ENCODE assay signal across 8 cellular contexts in the genomic region with DNA sequence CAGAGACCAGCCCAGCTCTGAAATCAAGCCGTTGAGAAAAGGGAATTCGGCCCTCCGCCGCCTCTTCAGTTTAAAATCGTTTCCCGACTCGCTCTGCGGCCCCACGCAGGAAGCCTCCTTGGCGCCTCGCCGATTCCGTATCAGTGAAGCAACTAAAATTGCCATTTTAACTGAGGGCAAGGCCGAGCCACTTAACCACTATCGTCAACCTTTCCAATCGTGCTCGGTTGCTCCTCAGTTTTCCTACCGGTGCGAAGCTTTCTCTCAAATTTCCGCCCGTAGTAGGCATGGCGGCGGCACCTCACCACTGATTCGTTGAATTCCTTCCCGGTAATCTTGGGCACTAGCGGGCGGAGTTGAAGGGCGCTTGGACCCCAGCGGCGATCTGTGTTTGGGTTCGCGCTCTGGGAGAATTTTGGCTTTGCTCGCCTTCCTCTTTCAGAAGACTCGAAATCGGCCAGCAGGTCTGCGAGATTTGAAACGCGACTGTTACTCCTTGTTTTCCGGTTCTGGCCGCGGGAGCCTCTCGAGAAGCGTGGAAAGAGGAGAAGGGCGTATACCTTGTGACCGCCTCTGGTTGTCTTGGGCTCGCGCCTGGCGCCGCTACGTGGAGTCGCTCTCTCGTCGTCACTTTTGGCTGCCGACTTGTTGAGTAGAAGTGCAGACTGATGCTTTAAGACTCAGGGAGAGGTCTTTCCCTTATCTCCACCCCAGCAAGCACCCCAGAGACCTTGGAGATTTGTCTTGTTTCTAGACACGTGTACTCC.
A peak's percentile ranks its signal among the peaks of the same experiment; 100 is the strongest.
DNase-seq lines count a peak whose midpoint lies in the region; ATAC-seq and FAIRE-seq lines count a peak whose summit lies in the region.

A gene with protein sequence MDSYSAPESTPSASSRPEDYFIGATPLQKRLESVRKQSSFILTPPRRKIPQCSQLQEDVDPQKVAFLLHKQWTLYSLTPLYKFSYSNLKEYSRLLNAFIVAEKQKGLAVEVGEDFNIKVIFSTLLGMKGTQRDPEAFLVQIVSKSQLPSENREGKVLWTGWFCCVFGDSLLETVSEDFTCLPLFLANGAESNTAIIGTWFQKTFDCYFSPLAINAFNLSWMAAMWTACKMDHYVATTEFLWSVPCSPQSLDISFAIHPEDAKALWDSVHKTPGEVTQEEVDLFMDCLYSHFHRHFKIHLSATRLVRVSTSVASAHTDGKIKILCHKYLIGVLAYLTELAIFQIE (minus strand): TSS at position 569 of the 767 bp plus-strand sequence. CDS start 13,584 bp downstream, outside the sequence.
A gene with protein sequence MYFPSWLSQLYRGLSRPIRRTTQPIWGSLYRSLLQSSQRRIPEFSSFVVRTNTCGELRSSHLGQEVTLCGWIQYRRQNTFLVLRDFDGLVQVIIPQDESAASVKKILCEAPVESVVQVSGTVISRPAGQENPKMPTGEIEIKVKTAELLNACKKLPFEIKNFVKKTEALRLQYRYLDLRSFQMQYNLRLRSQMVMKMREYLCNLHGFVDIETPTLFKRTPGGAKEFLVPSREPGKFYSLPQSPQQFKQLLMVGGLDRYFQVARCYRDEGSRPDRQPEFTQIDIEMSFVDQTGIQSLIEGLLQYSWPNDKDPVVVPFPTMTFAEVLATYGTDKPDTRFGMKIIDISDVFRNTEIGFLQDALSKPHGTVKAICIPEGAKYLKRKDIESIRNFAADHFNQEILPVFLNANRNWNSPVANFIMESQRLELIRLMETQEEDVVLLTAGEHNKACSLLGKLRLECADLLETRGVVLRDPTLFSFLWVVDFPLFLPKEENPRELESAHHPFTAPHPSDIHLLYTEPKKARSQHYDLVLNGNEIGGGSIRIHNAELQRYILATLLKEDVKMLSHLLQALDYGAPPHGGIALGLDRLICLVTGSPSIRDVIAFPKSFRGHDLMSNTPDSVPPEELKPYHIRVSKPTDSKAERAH (plus strand): TSS at position 359 of the 767 bp plus-strand sequence. CDS start 557 bp downstream, outside the sequence.

- H3K27me3 Mint-ChIP-seq in effector memory CD8-positive, alpha-beta T cell, result no peaks in the 10 kb centered on the region
- no peaks in the 10 kb centered on the region for H3K27me3 Mint-ChIP-seq in memory B cell

- FAIRE-seq in HTR-8/SVneo (lab: Jason Lieb, UNC), result peak; percentile 66

- peak; percentile 89 for ATAC-seq in GM21367 (IDR thresholded peaks at IDR 0.05; ENCODE audit: unreplicated experiment)
- peak; percentile 85 for ATAC-seq in effector memory CD8-positive, alpha-beta T cell (replicated peaks)
- peak; percentile 85 for ATAC-seq in memory B cell (ENCODE audit: low read depth)

- H3K36me3 Mint-ChIP-seq in effector memory CD8-positive, alpha-beta T cell (ENCODE audit: insufficient read depth), result peaks cover 21% of the 10 kb centered on the region
- peaks cover 3% of the 10 kb centered on the region for H3K36me3 Mint-ChIP-seq in memory B cell

- peak within 1 kb of the TSS; percentile 97 to 100 for H3K4me3 Mint-ChIP-seq in effector memory CD8-positive, alpha-beta T cell
- H3K4me3 Mint-ChIP-seq in memory B cell, result peak within 1 kb of the TSS; percentile 96

- H3K4me1 Mint-ChIP-seq in effector memory CD8-positive, alpha-beta T cell (ENCODE audit: low read depth in 2 of 2), result peaks cover 30 to 44% of the 10 kb centered on the region in 2 donors
- H3K4me1 Mint-ChIP-seq in memory B cell, result peaks cover 14% of the 10 kb centered on the region

- peak within 1 kb of the TSS; percentile 93 to 96 for H3K27ac Mint-ChIP-seq in effector memory CD8-positive, alpha-beta T cell
- H3K27ac Mint-ChIP-seq in memory B cell, result peak within 1 kb of the TSS; percentile 95

- peak; percentile 98 for DNase-seq in COLO829 (ENCODE audit: low spot score)
- DNase-seq in HTR-8/SVneo (ENCODE audit: insufficient read length, low spot score), result peak; percentile 90
- peak; percentile 95 for DNase-seq in NOMO-1 treated with dmso at 0.1 percent for 144 hours (lab: John Stamatoyannopoulos, UW; ENCODE audit: unreplicated experiment)
- peak; percentile 72 to 77 (median 76) for DNase-seq in activated CD8-positive, alpha-beta memory T cell treated with anti-CD3 and anti-CD28 coated beads for 48 hours (ENCODE audit: low read depth in 2 of 3, low spot score in 2 of 3)
- peak; percentile 86 to 90 (median 87) for DNase-seq in effector memory CD8-positive, alpha-beta T cell
- DNase-seq in memory B cell (ENCODE audit: low spot score in 2 of 2), result peak; percentile 74 to 80
- peak; percentile 69 for DNase-seq in stimulated activated CD8-positive, alpha-beta memory T cell treated with anti-CD3 and anti-CD28 coated beads, Interleukin-12 subunit alpha, Interleukin-12 subunit beta, amount 100 ng/mL, for 24 hours (ENCODE audit: extremely low read depth)

- H3K9me3 Mint-ChIP-seq in effector memory CD8-positive, alpha-beta T cell, result no peaks in the 10 kb centered on the region
- H3K9me3 Mint-ChIP-seq in memory B cell, result no peaks in the 10 kb centered on the region

Comparison
In these comparisons a context has a peak if more than half of its experiments do, and no peak if none do; other contexts are left out.
1. Peak in every context shown above with its lines: DNase-seq and ATAC-seq.